8 cellular contexts compared by ENCODE assay signal in the genomic region with DNA sequence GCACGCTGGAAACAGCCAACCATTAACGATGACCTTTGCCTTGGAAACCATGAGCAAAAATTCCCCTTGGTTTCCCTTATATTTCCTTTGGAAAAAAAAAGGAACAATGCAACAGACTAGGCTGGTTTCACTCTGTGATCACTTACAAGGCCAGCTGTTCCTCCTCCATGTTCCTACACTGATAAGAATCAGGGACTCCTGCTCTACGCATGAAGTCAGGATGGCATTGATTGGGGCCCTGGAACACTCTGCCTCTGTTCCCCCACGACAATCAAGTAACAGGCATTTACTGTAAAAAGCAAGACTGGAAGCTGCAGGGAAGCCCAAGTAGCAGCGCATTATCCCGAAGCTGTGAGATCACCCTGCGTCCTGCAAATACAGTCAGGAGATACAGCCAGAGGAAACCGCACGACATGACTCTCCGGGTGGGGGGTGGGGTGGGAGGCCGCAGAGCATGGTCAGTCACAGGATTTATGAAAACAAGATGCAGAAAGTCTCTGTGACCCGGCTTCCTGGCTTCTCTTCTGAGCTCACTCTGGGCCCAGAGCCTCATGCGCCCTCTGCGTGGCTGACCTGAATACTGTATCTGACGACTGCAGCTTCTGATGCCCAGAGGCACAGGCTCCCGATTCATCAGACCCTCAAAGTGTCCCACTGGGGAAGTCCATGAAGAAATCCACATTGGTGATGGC. TPM values are rescaled to one million over a fixed set of nuclear protein-coding genes. Genes with fewer than 3 reads are reported as not detected.
DNase-seq lines count a peak whose midpoint lies in the region; ATAC-seq and TF ChIP-seq lines count a peak whose summit lies in the region.

No MANE protein-coding gene starts in this region.

- H3K9me2 ChIP-seq in DOHH2 (replicated peaks; ENCODE audit: control insufficient read depth, low read length) (no peaks in the 10 kb centered on the region), MM.1S (replicated peaks; ENCODE audit: insufficient read depth, low read length) (no peaks in the 10 kb centered on the region)

- H3K4me1 ChIP-seq in DOHH2 (ENCODE audit: control insufficient read depth, low read length), result peaks cover 55% of the 10 kb centered on the region
- H3K4me1 ChIP-seq in MM.1S (ENCODE audit: low read length), result peaks cover 28% of the 10 kb centered on the region
- H3K4me1 ChIP-seq in lower lobe of right lung, result peaks cover 85% of the 10 kb centered on the region

- peak overlapping the region; percentile 65 for H3K4me3 ChIP-seq in DOHH2 (ENCODE audit: low read length)
- peak overlapping the region; percentile 7; the same call in 1 of the 2 replicates for H3K4me3 ChIP-seq in MM.1S (ENCODE audit: low read length)
- peak overlapping the region; percentile 15 for H3K4me3 ChIP-seq in lower lobe of right lung

- intact Hi-C loops in lower lobe of right lung (cut with DNase I), result no loop called here

- H3K27me3 ChIP-seq in DOHH2 (ENCODE audit: control insufficient read depth, low read length) (no peaks in the 10 kb centered on the region), MM.1S (replicated peaks; ENCODE audit: insufficient read depth, low read length) (no peaks in the 10 kb centered on the region), lower lobe of right lung (ENCODE audit: low read depth) (no peaks in the 10 kb centered on the region)

- H3K9ac ChIP-seq in MM.1S (ENCODE audit: low read length), result peak overlapping the region; percentile 4

- DNase-seq in MM.1S, result peak; percentile 29
- DNase-seq in cerebellum (ENCODE audit: low spot score), result peak; percentile 66
- DNase-seq in lower lobe of right lung, result peak; percentile 60
- no peak for DNase-seq in stimulated activated CD4-positive, alpha-beta T cell treated with anti-CD3 and anti-CD28 coated beads, Interleukin-12 subunit alpha, Interleukin-12 subunit beta, amount 100 ng/mL, for 4 hours
- DNase-seq in NCI-H345 (lab: John Stamatoyannopoulos, UW), result no peak

- H3K4me2 ChIP-seq in DOHH2 (ENCODE audit: low read length) (peak overlapping the region; percentile 83), MM.1S (ENCODE audit: low read depth, low read length) (peak overlapping the region; percentile 65)

- H3F3A ChIP-seq in DOHH2 (ENCODE audit: control insufficient read depth, insufficient read depth) (peaks cover 15% of the 10 kb centered on the region), MM.1S (ENCODE audit: insufficient read depth, low read length) (peaks cover 19% of the 10 kb centered on the region)

- H2AFZ ChIP-seq in MM.1S (ENCODE audit: low read length), result no peak overlapping the region

- H4K20me1 ChIP-seq in DOHH2 (ENCODE audit: control insufficient read depth, insufficient read depth, low read depth, low read length) (no peaks in the 10 kb centered on the region; the same call in 1 of the 2 replicates), MM.1S (ENCODE audit: insufficient read depth, low read length) (no peaks in the 10 kb centered on the region)

- no peak for TF ChIP-seq CTCF in DOHH2 (IDR thresholded peaks at IDR 0.05; ENCODE audit: low read depth, low read length, poor library complexity, severe bottlenecking)
- TF ChIP-seq CTCF in MM.1S (IDR thresholded peaks at IDR 0.05; ENCODE audit: low read length), result no peak
- no peak for TF ChIP-seq CTCF in lower lobe of right lung (IDR thresholded peaks at IDR 0.05)

- peaks cover 9% of the 10 kb centered on the region; the same call in 1 of the 2 replicates for H3K36me3 ChIP-seq in DOHH2 (ENCODE audit: control insufficient read depth, low read length)
- peaks cover 8% of the 10 kb centered on the region for H3K36me3 ChIP-seq in MM.1S (replicated peaks; ENCODE audit: insufficient read depth, low read length)
- H3K36me3 ChIP-seq in lower lobe of right lung, result peaks cover 36% of the 10 kb centered on the region

- H3K27ac ChIP-seq in DOHH2 (ENCODE audit: low read depth, low read length) (peak overlapping the region; percentile 24), MM.1S (ENCODE audit: low read length) (peak overlapping the region; percentile 68), lower lobe of right lung (peak overlapping the region; percentile 88), temporal lobe (ENCODE audit: low read depth, low read length) (peak overlapping the region; percentile 10)

- H3K79me2 ChIP-seq in DOHH2 (ENCODE audit: control insufficient read depth, low read length) (peaks cover 4% of the 10 kb centered on the region), MM.1S (ENCODE audit: low read length) (peaks cover 90% of the 10 kb centered on the region)

- H3K9me3 ChIP-seq in DOHH2 (ENCODE audit: control insufficient read depth, insufficient read depth, low read length) (no peaks in the 10 kb centered on the region), MM.1S (replicated peaks; ENCODE audit: insufficient read depth, low read length) (no peaks in the 10 kb centered on the region), lower lobe of right lung (no peaks in the 10 kb centered on the region)

- ATAC-seq in lower lobe of right lung, result peak; percentile 59 to 73
- ATAC-seq in GM18858 (IDR thresholded peaks at IDR 0.05; ENCODE audit: unreplicated experiment), result no peak

RNA-seq across cellular contexts. Expression of gene SSH1, which starts 31.1 kb away (rescaled TPM):
- total RNA-seq in cerebellum (13.1 TPM), lower lobe of right lung (45.6 TPM), temporal lobe (6.6 TPM)

RNA-seq across cellular contexts. Expression of gene DAO, which starts 53.6 kb away (rescaled TPM):
- total RNA-seq in cerebellum, result not detected
- not detected for total RNA-seq in lower lobe of right lung
- not detected for total RNA-seq in temporal lobe

Comparison
In these comparisons a context has a peak if more than half of its experiments do, and no peak if none do; other contexts are left out.
1. H3K27ac ChIP-seq: peak in every context shown above with its lines; median percentile 88 in lower lobe of right lung; 68 in MM.1S; 24 in DOHH2; 10 in temporal lobe.
2. H3K4me3 ChIP-seq: peak in every context shown above with its lines; median percentile 65 in DOHH2; 15 in lower lobe of right lung; 7 in MM.1S.
3. DNase-seq: peak in MM.1S (single experiment), cerebellum (single experiment) and lower lobe of right lung (single experiment); none in stimulated activated CD4-positive, alpha-beta T cell treated with anti-CD3 and anti-CD28 coated beads, Interleukin-12 subunit alpha, Interleukin-12 subunit beta, amount 100 ng/mL, for 4 hours (single experiment) and NCI-H345 (single experiment).